23 cellular contexts compared by ENCODE assay signal in genomic region chr1:197671140-197671539, GRCh38.
"Had no signal": no experiment of that assay in that cellular context is flagged by ENCODE, and none has a peak within 500 bp of the region (broad histone marks: within the 10 kb centered on the region; RNA-seq: fewer than 3 reads in every experiment).

No MANE protein-coding gene starts in this region.

- H3K4me1 ChIP-seq: colonic mucosa, parathyroid adenoma had no signal

- H2AFZ ChIP-seq: parathyroid adenoma had no signal

- H3K36me3 Mint-ChIP-seq: stimulated activated naive B cell treated with anti-CD40 and anti-IgM and Interleukin-4, amounts not matched to agents 10 μg/mL and 1 μg/mL and 100 μg/mL, for 72 hours had no signal

- H3K9ac ChIP-seq: parathyroid adenoma had no signal

- H3K27ac Mint-ChIP-seq: activated CD4-positive, alpha-beta T cell treated with anti-CD3 and anti-CD28 coated beads for 36 hours; activated CD8-positive, alpha-beta T cell treated with anti-CD3 and anti-CD28 coated beads, Interleukin-2, amount 10 ng/mL, durations not matched to agents 7 days and 5 days; activated naive CD4-positive, alpha-beta T cell treated with anti-CD3 and anti-CD28 coated beads, Interleukin-2, amount 50 U/mL, for 24 hours; naive thymus-derived CD4-positive, alpha-beta T cell; stimulated activated naive B cell treated with anti-CD40 and anti-IgM and Interleukin-4, amounts not matched to agents 10 μg/mL and 1 μg/mL and 100 μg/mL, for 72 hours; T-helper 1 cell treated with Interleukin-12 subunit alpha and Interleukin-12 subunit beta and Interleukin-4 antibody, amounts not matched to agents 30 μg/mL and 1 μg/mL, for 36 hours had no signal

- DNase-seq: activated CD4-positive, alpha-beta T cell treated with anti-CD3 and anti-CD28 coated beads for 36 hours; activated CD8-positive, alpha-beta memory T cell treated with anti-CD3 and anti-CD28 coated beads, Interleukin-2, amount 50 U/mL, for 4 hours; activated CD8-positive, alpha-beta T cell treated with anti-CD3 and anti-CD28 coated beads, Interleukin-2, amount 10 ng/mL, durations not matched to agents 7 days and 5 days; activated effector memory CD4-positive, alpha-beta T cell treated with anti-CD3 and anti-CD28 coated beads, Interleukin-2, amount 50 U/mL, for 16 hours; activated T-cell treated with anti-CD3 and anti-CD28 coated beads, Interleukin-2, amount 50 U/mL, for 48 hours; amniotic stem cell; body of pancreas; caudate nucleus; colonic mucosa; hippocampal formation; kidney; left ventricle myocardium inferior; naive thymus-derived CD4-positive, alpha-beta T cell; stimulated activated CD4-positive, alpha-beta T cell treated with anti-CD3 and anti-CD28 coated beads, Interleukin-2, amount 100 ng/mL, for 48 hours; stimulated activated naive B cell treated with anti-CD40 and anti-IgM and Interleukin-4, amounts not matched to agents 10 μg/mL and 1 μg/mL and 100 μg/mL, for 72 hours; tibial artery had no signal

- H3K36me3 ChIP-seq: colonic mucosa, esophagus muscularis mucosa, gastroesophageal sphincter, left ventricle myocardium inferior, tibial artery had no signal

- FAIRE-seq: endometrium, urothelium cell line had no signal

- H3K27me3 ChIP-seq: body of pancreas, colonic mucosa, esophagus muscularis mucosa, gastroesophageal sphincter, tibial artery had no signal

- ATAC-seq: activated CD4-positive, alpha-beta T cell treated with anti-CD3 and anti-CD28 coated beads for 36 hours; activated CD8-positive, alpha-beta T cell treated with anti-CD3 and anti-CD28 coated beads, Interleukin-2, amount 10 ng/mL, durations not matched to agents 7 days and 5 days; body of pancreas; gastroesophageal sphincter; naive thymus-derived CD4-positive, alpha-beta T cell; stimulated activated naive B cell treated with anti-CD40 and anti-IgM and Interleukin-4, amounts not matched to agents 10 μg/mL and 1 μg/mL and 100 μg/mL, for 72 hours had no signal

- H3K9me3 ChIP-seq: body of pancreas, colonic mucosa, esophagus muscularis mucosa, gastroesophageal sphincter, left ventricle myocardium inferior, tibial artery had no signal

- H3K27me3 Mint-ChIP-seq: activated CD4-positive, alpha-beta T cell treated with anti-CD3 and anti-CD28 coated beads for 36 hours; activated naive CD4-positive, alpha-beta T cell treated with anti-CD3 and anti-CD28 coated beads, Interleukin-2, amount 50 U/mL, for 24 hours; naive thymus-derived CD4-positive, alpha-beta T cell; stimulated activated naive B cell treated with anti-CD40 and anti-IgM and Interleukin-4, amounts not matched to agents 10 μg/mL and 1 μg/mL and 100 μg/mL, for 72 hours had no signal

- H3K4me3 ChIP-seq: body of pancreas, colonic mucosa, esophagus muscularis mucosa, gastroesophageal sphincter, left ventricle myocardium inferior, tibial artery had no signal

- H3K9me3 Mint-ChIP-seq: activated naive CD4-positive, alpha-beta T cell treated with anti-CD3 and anti-CD28 coated beads, Interleukin-2, amount 50 U/mL, for 24 hours; naive thymus-derived CD4-positive, alpha-beta T cell; stimulated activated naive B cell treated with anti-CD40 and anti-IgM and Interleukin-4, amounts not matched to agents 10 μg/mL and 1 μg/mL and 100 μg/mL, for 72 hours; T-helper 1 cell treated with Interleukin-12 subunit alpha and Interleukin-12 subunit beta and Interleukin-4 antibody, amounts not matched to agents 30 μg/mL and 1 μg/mL, for 36 hours had no signal

- H3K79me2 ChIP-seq: parathyroid adenoma had no signal

- H3K27ac ChIP-seq: body of pancreas, colonic mucosa, esophagus muscularis mucosa, gastroesophageal sphincter, left ventricle myocardium inferior, parathyroid adenoma, tibial artery had no signal

- H3K4me3 Mint-ChIP-seq: activated CD4-positive, alpha-beta T cell treated with anti-CD3 and anti-CD28 coated beads for 36 hours; activated CD8-positive, alpha-beta T cell treated with anti-CD3 and anti-CD28 coated beads, Interleukin-2, amount 10 ng/mL, durations not matched to agents 7 days and 5 days; activated naive CD4-positive, alpha-beta T cell treated with anti-CD3 and anti-CD28 coated beads, Interleukin-2, amount 50 U/mL, for 24 hours; naive thymus-derived CD4-positive, alpha-beta T cell; stimulated activated naive B cell treated with anti-CD40 and anti-IgM and Interleukin-4, amounts not matched to agents 10 μg/mL and 1 μg/mL and 100 μg/mL, for 72 hours; T-helper 1 cell treated with Interleukin-12 subunit alpha and Interleukin-12 subunit beta and Interleukin-4 antibody, amounts not matched to agents 30 μg/mL and 1 μg/mL, for 36 hours had no signal
